27 cellular contexts compared by ENCODE assay signal in genomic region chr22:26286091-26286780, GRCh38.
"Had no signal": no experiment of that assay in that cellular context is flagged by ENCODE, and none has a peak within 500 bp of the region (broad histone marks: within the 10 kb centered on the region; RNA-seq: fewer than 3 reads in every experiment).

No MANE protein-coding gene starts in this region.

- H3K9me3 Mint-ChIP-seq: immature natural killer cell, natural killer cell had no signal

- H3K27ac Mint-ChIP-seq: immature natural killer cell; natural killer cell; stimulated activated memory B cell treated with anti-CD40 and anti-IgM and Interleukin-4, amounts not matched to agents 10 μg/mL and 1 μg/mL and 100 μg/mL, for 72 hours had no signal

- H3K36me3 Mint-ChIP-seq: immature natural killer cell; natural killer cell; stimulated activated memory B cell treated with anti-CD40 and anti-IgM and Interleukin-4, amounts not matched to agents 10 μg/mL and 1 μg/mL and 100 μg/mL, for 72 hours had no signal

- H3K4me3 Mint-ChIP-seq: natural killer cell; stimulated activated memory B cell treated with anti-CD40 and anti-IgM and Interleukin-4, amounts not matched to agents 10 μg/mL and 1 μg/mL and 100 μg/mL, for 72 hours had no signal

- H3K4me1 Mint-ChIP-seq: stimulated activated memory B cell treated with anti-CD40 and anti-IgM and Interleukin-4, amounts not matched to agents 10 μg/mL and 1 μg/mL and 100 μg/mL, for 72 hours had no signal

- H3K27me3 ChIP-seq: dorsolateral prefrontal cortex, ovary, tibial nerve had no signal

- H3K9me3 ChIP-seq: lower lobe of right lung, ovary, psoas muscle, sigmoid colon, thoracic aorta, tibial nerve had no signal

- ATAC-seq: esophagus mucosa; heart right ventricle; left ventricle myocardium superior; lower lobe of right lung; natural killer cell; psoas muscle; right cardiac atrium; stimulated activated memory B cell treated with anti-CD40 and anti-IgM and Interleukin-4, amounts not matched to agents 10 μg/mL and 1 μg/mL and 100 μg/mL, for 72 hours; stimulated activated naive CD8-positive, alpha-beta T cell treated with anti-CD3 and anti-CD28 coated beads, Interleukin-15, Interleukin-2, amounts not matched to agents 100 U/mL and 50 U/mL, for 24 hours had no signal

- DNase-seq: cerebellar nuclear complex; dorsolateral prefrontal cortex; effector CD4-positive, alpha-beta T cell; foreskin melanocyte; glutamatergic neuron; heart right ventricle; hippocampal formation; immature natural killer cell; islet precursor cell; kidney glomerular epithelial cell; left ventricle myocardium superior; lower lobe of right lung; natural killer cell; occipital lobe; ovary; posterior cingulate gyrus; psoas muscle; right cardiac atrium; sigmoid colon; stimulated activated CD4-positive, alpha-beta T cell treated with anti-CD3 and anti-CD28 coated beads, Interleukin-4, amount 100 ng/mL, for 4 hours; stimulated activated naive CD8-positive, alpha-beta T cell treated with anti-CD3 and anti-CD28 coated beads, Interleukin-15, Interleukin-2, amounts not matched to agents 100 U/mL and 50 U/mL, for 24 hours; substantia nigra had no signal

- H3K4me3 ChIP-seq: dorsolateral prefrontal cortex, heart right ventricle, lower lobe of right lung, ovary, psoas muscle, sigmoid colon, thoracic aorta, tibial nerve had no signal

- H3K27ac ChIP-seq: dorsolateral prefrontal cortex, epithelial cell of prostate, heart right ventricle, lower lobe of right lung, ovary, psoas muscle, sigmoid colon, thoracic aorta, tibial nerve had no signal

- H3K4me1 ChIP-seq: heart right ventricle, lower lobe of right lung, psoas muscle, sigmoid colon, tibial nerve had no signal

- H3K36me3 ChIP-seq: heart right ventricle, lower lobe of right lung, ovary, sigmoid colon, thoracic aorta, tibial nerve had no signal
